In genomic region chr7:31735991-31736982, GRCh38 we compare ENCODE assay signal across 8 cellular contexts. TPM values are rescaled to one million over a fixed set of nuclear protein-coding genes. Genes with fewer than 3 reads are reported as not detected.
A peak's percentile ranks its signal among the peaks of the same experiment; 100 is the strongest.
DNase-seq lines count a peak whose midpoint lies in the region; ATAC-seq lines count a peak whose summit lies in the region.

No MANE protein-coding gene starts in this region.

- no peaks in the 10 kb centered on the region for H3K4me1 ChIP-seq in right cardiac atrium (ENCODE audit: control insufficient read depth, insufficient read depth, low read length)

- intact Hi-C loops in activated CD4-positive, alpha-beta T cell treated with anti-CD3 and anti-CD28 coated beads, Interleukin-2, amount 10 ng/mL, durations not matched to agents 24 days and 14 days (cut with micrococcal nuclease), result loop anchor here (10.0 kb wide), 1 partner anchor 601 kb away; no protein-coding TSS in a partner anchor
- intact Hi-C loops in right cardiac atrium (cut with DNase I), result loop anchor here in 3 of 4 donors (5.0 to 10.0 kb wide), 4 partner anchors 91 to 604 kb away; no protein-coding TSS in a partner anchor
- intact Hi-C loops in sciatic nerve (cut with DNase I), result no loop called here

- no peak overlapping the region for H3K27ac ChIP-seq in right cardiac atrium (ENCODE audit: low read length)

- ATAC-seq in HG03354 (IDR thresholded peaks at IDR 0.05; ENCODE audit: poor library complexity, severe bottlenecking, unreplicated experiment), result peak; percentile 62
- peak; percentile 72 to 73 for ATAC-seq in right cardiac atrium
- ATAC-seq in sciatic nerve, result peak; percentile 73
- no peak for ATAC-seq in GM18873 (IDR thresholded peaks at IDR 0.05; ENCODE audit: low FRiP score, unreplicated experiment)

- H3K36me3 Mint-ChIP-seq in activated CD4-positive, alpha-beta T cell treated with anti-CD3 and anti-CD28 coated beads, Interleukin-2, amount 10 ng/mL, durations not matched to agents 24 days and 14 days (ENCODE audit: low read depth), result no peaks in the 10 kb centered on the region

- H3K9me3 Mint-ChIP-seq in activated CD4-positive, alpha-beta T cell treated with anti-CD3 and anti-CD28 coated beads, Interleukin-2, amount 10 ng/mL, durations not matched to agents 24 days and 14 days, result no peaks in the 10 kb centered on the region

- no peak overlapping the region for H3K4me3 ChIP-seq in right cardiac atrium (ENCODE audit: low read length)

- H3K27me3 Mint-ChIP-seq in activated CD4-positive, alpha-beta T cell treated with anti-CD3 and anti-CD28 coated beads, Interleukin-2, amount 10 ng/mL, durations not matched to agents 24 days and 14 days, result no peaks in the 10 kb centered on the region

- H3K27me3 ChIP-seq in right cardiac atrium (ENCODE audit: control insufficient read depth, insufficient read depth), result no peaks in the 10 kb centered on the region

- 47% methylated on average over 11 of the region's 11 CpGs for WGBS in right cardiac atrium

- DNase-seq in activated CD4-positive, alpha-beta T cell treated with anti-CD3 and anti-CD28 coated beads, Interleukin-2, amount 10 ng/mL, durations not matched to agents 24 days and 14 days, result peak; percentile 67
- no peak for DNase-seq in activated CD4-positive, alpha-beta T cell treated with anti-CD3 and anti-CD28 coated beads, Interleukin-2, amount 50 U/mL, for 1 hour
- DNase-seq in NCI-H446 treated with DMSO at 0.1 percent for 48 hours (lab: John Stamatoyannopoulos, UW) (peak; percentile 56), amniotic stem cell (lab: John Stamatoyannopoulos, UW) (peak; percentile 2), right cardiac atrium (peak; percentile 31 to 66 (median 58)), sciatic nerve (ENCODE audit: low spot score) (peak; percentile 77)

- H3K4me1 Mint-ChIP-seq in activated CD4-positive, alpha-beta T cell treated with anti-CD3 and anti-CD28 coated beads, Interleukin-2, amount 10 ng/mL, durations not matched to agents 24 days and 14 days, result no peaks in the 10 kb centered on the region

- no peak overlapping the region for H3K4me3 Mint-ChIP-seq in activated CD4-positive, alpha-beta T cell treated with anti-CD3 and anti-CD28 coated beads, Interleukin-2, amount 10 ng/mL, durations not matched to agents 24 days and 14 days

- no peak overlapping the region for H3K27ac Mint-ChIP-seq in activated CD4-positive, alpha-beta T cell treated with anti-CD3 and anti-CD28 coated beads, Interleukin-2, amount 10 ng/mL, durations not matched to agents 24 days and 14 days

- no peaks in the 10 kb centered on the region for H3K9me3 ChIP-seq in right cardiac atrium (ENCODE audit: control insufficient read depth, low read length)

RNA-seq across cellular contexts. Expression of gene PPP1R17, which starts 49.3 kb away (rescaled TPM):
- total RNA-seq in activated CD4-positive, alpha-beta T cell treated with anti-CD3 and anti-CD28 coated beads, Interleukin-2, amount 10 ng/mL, durations not matched to agents 24 days and 14 days, result not detected in 2 replicates
- total RNA-seq in right cardiac atrium (not detected), sciatic nerve (not detected)
- polyA plus RNA-seq in right cardiac atrium, result not detected
